Comparison of ENCODE assay signal across 9 cellular contexts in the genomic region with DNA sequence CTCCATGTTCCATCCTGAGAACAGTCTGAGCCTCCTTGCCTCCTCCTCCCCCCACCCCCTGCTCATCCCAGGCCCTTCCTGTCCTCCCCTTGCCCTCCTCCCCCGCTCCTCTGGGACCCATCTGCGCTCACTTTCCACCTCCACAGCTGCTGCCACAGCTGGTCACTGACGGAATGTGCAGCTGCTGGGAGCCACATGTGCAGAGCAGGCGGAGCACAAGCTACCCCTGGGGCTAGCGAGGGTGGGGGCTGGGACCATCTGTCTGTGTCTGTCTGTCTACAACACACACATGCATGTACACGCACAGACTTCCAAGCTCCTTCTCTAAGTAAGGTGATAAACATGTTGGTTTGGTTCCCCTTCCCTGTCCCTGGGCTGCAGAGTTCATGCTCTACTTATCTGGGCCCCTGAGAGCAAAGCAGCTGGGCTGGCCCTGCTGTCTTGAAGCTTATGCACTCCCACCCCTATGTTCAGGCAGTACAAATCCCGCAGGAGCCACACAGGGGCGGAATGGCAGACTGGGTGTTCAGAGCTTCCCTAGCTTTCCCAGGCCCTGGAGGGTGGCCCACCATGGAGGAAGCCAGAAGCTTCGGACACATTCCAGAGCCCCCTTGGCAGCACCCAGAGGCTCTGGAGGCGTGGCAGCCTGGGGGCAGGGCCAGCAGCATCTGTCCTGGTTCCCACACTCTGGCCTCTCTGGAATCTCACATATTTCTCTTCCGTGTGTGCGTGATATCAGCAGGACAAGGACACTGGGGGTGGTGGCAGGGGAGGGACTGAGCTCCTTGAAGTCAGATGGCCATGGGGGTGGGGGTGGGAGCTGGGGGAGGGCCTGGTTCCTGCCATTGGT. TPM values are rescaled to one million over a fixed set of nuclear protein-coding genes. Genes with fewer than 3 reads are reported as not detected.
DNase-seq lines count a peak whose midpoint lies in the region; ATAC-seq and TF ChIP-seq lines count a peak whose summit lies in the region.
"Had no signal": no experiment of that assay in that cellular context is flagged by ENCODE, and none has a peak within 500 bp of the region (broad histone marks: within the 10 kb centered on the region; RNA-seq: fewer than 3 reads in every experiment).

No MANE protein-coding gene starts in this region.

- H3K9me3 Mint-ChIP-seq in activated T-helper 2 cell treated with anti-CD3 and anti-CD28 coated beads, Interferon-gamma antibody, Interleukin-2, Interleukin-4, amounts not matched to agents 10 μg/mL and 5 μg/mL and 100 μg/mL, durations not matched to agents 14 hours and 24 hours and 36 hours: no peaks in the 10 kb centered on the region

- peak; percentile 89 for ATAC-seq in body of pancreas

- intact Hi-C loops in body of pancreas (cut with DNase I): no loop called here
- intact Hi-C loops in activated T-helper 2 cell treated with anti-CD3 and anti-CD28 coated beads, Interferon-gamma antibody, Interleukin-2, Interleukin-4, amounts not matched to agents 10 μg/mL and 5 μg/mL and 100 μg/mL, durations not matched to agents 14 hours and 24 hours and 36 hours (cut with micrococcal nuclease): no loop called here

- peaks cover 4% of the 10 kb centered on the region for H3K27me3 Mint-ChIP-seq in activated T-helper 2 cell treated with anti-CD3 and anti-CD28 coated beads, Interferon-gamma antibody, Interleukin-2, Interleukin-4, amounts not matched to agents 10 μg/mL and 5 μg/mL and 100 μg/mL, durations not matched to agents 14 hours and 24 hours and 36 hours (ENCODE audit: low read depth)

- H3K36me3 ChIP-seq in HEK293 (ENCODE audit: control insufficient read depth in 2 of 2, insufficient read depth in 1 of 2, low read length in 2 of 2): no peaks in the 10 kb centered on the region
- no peaks in the 10 kb centered on the region for H3K36me3 ChIP-seq in body of pancreas (replicated peaks in 1 of 2; ENCODE audit: insufficient read depth in 1 of 2, low read depth in 2 of 2)
- H3K36me3 ChIP-seq in suprapubic skin: no peaks in the 10 kb centered on the region

- 15 to 16% methylated on average over 8 to 12 of the region's 12 CpGs for WGBS in body of pancreas, 2 donors
- 29% methylated on average over 12 of the region's 12 CpGs for WGBS in suprapubic skin

- TF ChIP-seq CTCF in HEK293 (tag by site-specific recombination; IDR thresholded peaks at IDR 0.05) (peak; percentile 14; the same call in 1 of the 2 replicates), body of pancreas (IDR thresholded peaks at IDR 0.05) (peak in 1 of 7 experiments; percentile 8), suprapubic skin (IDR thresholded peaks at IDR 0.05) (no peak)

- H3K4me1 Mint-ChIP-seq in activated T-helper 2 cell treated with anti-CD3 and anti-CD28 coated beads, Interferon-gamma antibody, Interleukin-2, Interleukin-4, amounts not matched to agents 10 μg/mL and 5 μg/mL and 100 μg/mL, durations not matched to agents 14 hours and 24 hours and 36 hours (ENCODE audit: low read depth): peaks cover 2% of the 10 kb centered on the region

- no peak for TF ChIP-seq EP300 in suprapubic skin (IDR thresholded peaks at IDR 0.05)

- H3K27ac Mint-ChIP-seq in activated T-helper 2 cell treated with anti-CD3 and anti-CD28 coated beads, Interferon-gamma antibody, Interleukin-2, Interleukin-4, amounts not matched to agents 10 μg/mL and 5 μg/mL and 100 μg/mL, durations not matched to agents 14 hours and 24 hours and 36 hours: no peak overlapping the region

- H3K27ac ChIP-seq in HEK293 (ENCODE audit: extremely low read depth, low read depth, low read length) (no peak overlapping the region), body of pancreas (peak overlapping the region; percentile 84 to 97 (median 94)), suprapubic skin (peak overlapping the region; percentile 55)

- H3K4me1 ChIP-seq in HEK293 (ENCODE audit: control insufficient read depth, insufficient read depth, low read length): no peaks in the 10 kb centered on the region
- H3K4me1 ChIP-seq in body of pancreas: peaks cover 67% of the 10 kb centered on the region
- peaks cover 16% of the 10 kb centered on the region for H3K4me1 ChIP-seq in suprapubic skin
- H3K4me1 ChIP-seq: parathyroid adenoma had no signal

- no peak overlapping the region for H3K4me3 Mint-ChIP-seq in activated T-helper 2 cell treated with anti-CD3 and anti-CD28 coated beads, Interferon-gamma antibody, Interleukin-2, Interleukin-4, amounts not matched to agents 10 μg/mL and 5 μg/mL and 100 μg/mL, durations not matched to agents 14 hours and 24 hours and 36 hours (ENCODE audit: low read depth)

- CTCF ChIA-PET in HEK293 (lab: Yijun Ruan, JAX): interaction anchor here (0.8 to 15.5 kb wide), 4 partner anchors 9 to 152 kb away, joined by 3 to 350 read pairs (median 24); no protein-coding TSS in a partner anchor

- H3K27me3 ChIP-seq in body of pancreas: no peaks in the 10 kb centered on the region
- H3K27me3 ChIP-seq in suprapubic skin: no peaks in the 10 kb centered on the region

- no peaks in the 10 kb centered on the region for H3K36me3 Mint-ChIP-seq in activated T-helper 2 cell treated with anti-CD3 and anti-CD28 coated beads, Interferon-gamma antibody, Interleukin-2, Interleukin-4, amounts not matched to agents 10 μg/mL and 5 μg/mL and 100 μg/mL, durations not matched to agents 14 hours and 24 hours and 36 hours (ENCODE audit: low read depth)

- POLR2A ChIA-PET in HEK293 (lab: Yijun Ruan, JAX): interaction anchor here (1.0 kb wide), 1 partner anchor 11 kb away, joined by 4 read pairs; no protein-coding TSS in a partner anchor

- no peak overlapping the region for H3K4me3 ChIP-seq in HEK293 (ENCODE audit: low read depth, low read length)
- H3K4me3 ChIP-seq in body of pancreas: no peak overlapping the region
- no peak overlapping the region for H3K4me3 ChIP-seq in suprapubic skin

- DNase-seq in body of pancreas (peak; percentile 92 to 97 (median 95)), islet precursor cell (peak; percentile 93), suprapubic skin (ENCODE audit: low spot score in 2 of 2) (no peak), NCI-H345 treated with DMSO at 0.1 percent for 48 hours (lab: John Stamatoyannopoulos, UW; ENCODE audit: unreplicated experiment) (no peak), dedifferentiated amniotic fluid mesenchymal stem cell (ENCODE audit: extremely low spot score) (no peak), HT-29 (ENCODE audit: low spot score) (no peak)
- DNase-seq in activated T-helper 2 cell treated with anti-CD3 and anti-CD28 coated beads, Interferon-gamma antibody, Interleukin-2, Interleukin-4, amounts not matched to agents 10 μg/mL and 5 μg/mL and 100 μg/mL, durations not matched to agents 14 hours and 24 hours and 36 hours (ENCODE audit: low spot score): no peak

- peak in 2 of 3 donors; percentile 55 to 56 for TF ChIP-seq POLR2A in body of pancreas (IDR thresholded peaks at IDR 0.05)
- TF ChIP-seq POLR2A in suprapubic skin (IDR thresholded peaks at IDR 0.05): no peak

- no peaks in the 10 kb centered on the region for H3K9me3 ChIP-seq in HEK293 (ENCODE audit: control insufficient read depth, insufficient read depth, low read depth, low read length)
- no peaks in the 10 kb centered on the region for H3K9me3 ChIP-seq in body of pancreas
- H3K9me3 ChIP-seq in suprapubic skin: no peaks in the 10 kb centered on the region

TF ChIP-seq in HEK293, 187 proteins besides CTCF, POLR2A, EP300 and RAD21:
- TF ChIP-seq, protein P1, sequence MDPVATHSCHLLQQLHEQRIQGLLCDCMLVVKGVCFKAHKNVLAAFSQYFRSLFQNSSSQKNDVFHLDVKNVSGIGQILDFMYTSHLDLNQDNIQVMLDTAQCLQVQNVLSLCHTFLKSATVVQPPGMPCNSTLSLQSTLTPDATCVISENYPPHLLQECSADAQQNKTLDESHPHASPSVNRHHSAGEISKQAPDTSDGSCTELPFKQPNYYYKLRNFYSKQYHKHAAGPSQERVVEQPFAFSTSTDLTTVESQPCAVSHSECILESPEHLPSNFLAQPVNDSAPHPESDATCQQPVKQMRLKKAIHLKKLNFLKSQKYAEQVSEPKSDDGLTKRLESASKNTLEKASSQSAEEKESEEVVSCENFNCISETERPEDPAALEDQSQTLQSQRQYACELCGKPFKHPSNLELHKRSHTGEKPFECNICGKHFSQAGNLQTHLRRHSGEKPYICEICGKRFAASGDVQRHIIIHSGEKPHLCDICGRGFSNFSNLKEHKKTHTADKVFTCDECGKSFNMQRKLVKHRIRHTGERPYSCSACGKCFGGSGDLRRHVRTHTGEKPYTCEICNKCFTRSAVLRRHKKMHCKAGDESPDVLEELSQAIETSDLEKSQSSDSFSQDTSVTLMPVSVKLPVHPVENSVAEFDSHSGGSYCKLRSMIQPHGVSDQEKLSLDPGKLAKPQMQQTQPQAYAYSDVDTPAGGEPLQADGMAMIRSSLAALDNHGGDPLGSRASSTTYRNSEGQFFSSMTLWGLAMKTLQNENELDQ (tag by site-specific recombination; IDR thresholded peaks at IDR 0.05; ENCODE audit: low read depth): no peak
- TF ChIP-seq ZFHX2 (tag by site-specific recombination; conservative IDR thresholded peaks at IDR 0.05) (0 out of 2 replicates have a peak, but pooled peaks have one; percentile 32), ZIC2 (tag by site-specific recombination; IDR thresholded peaks at IDR 0.05) (0 out of 2 replicates have a peak, but pooled peaks have one; percentile 6), EGR2 (tag by site-specific recombination; IDR thresholded peaks at IDR 0.05; ENCODE audit: low read depth) (peak; percentile 69; the same call in 1 of the 2 replicates), KLF10 (tag by site-specific recombination; IDR thresholded peaks at IDR 0.05) (no peak)

RNA-seq across cellular contexts. Expression of gene HEYL, which starts 7.0 kb away (rescaled TPM):
- total RNA-seq in body of pancreas (10 to 100 TPM; 33.6 to 33.7 TPM), suprapubic skin (1 to 10 TPM; 1.3 to 3.0 (median 1.8) TPM)
- 0.05 and 0.16 TPM in 2 replicates for total RNA-seq in HT-29 (2014; rRNA removed; shearing (Covaris generic))
- 0.73 and 0.74 TPM in 2 replicates for total RNA-seq in activated T-helper 2 cell treated with anti-CD3 and anti-CD28 coated beads, Interferon-gamma antibody, Interleukin-2, Interleukin-4, amounts not matched to agents 10 μg/mL and 5 μg/mL and 100 μg/mL, durations not matched to agents 14 hours and 24 hours and 36 hours

RNA-seq across cellular contexts. Expression of gene NT5C1A, which starts 25.4 kb away (rescaled TPM):
- 1 to 10 TPM; 2.3 to 3.1 TPM for total RNA-seq in body of pancreas
- not detected for total RNA-seq in suprapubic skin
- not detected in 2 replicates for total RNA-seq in HT-29 (2014; rRNA removed; shearing (Covaris generic))
- total RNA-seq in activated T-helper 2 cell treated with anti-CD3 and anti-CD28 coated beads, Interferon-gamma antibody, Interleukin-2, Interleukin-4, amounts not matched to agents 10 μg/mL and 5 μg/mL and 100 μg/mL, durations not matched to agents 14 hours and 24 hours and 36 hours: 0.74 and 1.2 TPM in 2 replicates

RNA-seq across cellular contexts. Expression of gene HPCAL4, which starts 44.8 kb away (rescaled TPM):
- total RNA-seq in body of pancreas (1 to 10 TPM in 1 of 2 donors, under 1 TPM in 1; 0.66 to 9.1 TPM), suprapubic skin (under 1 TPM in 1 of 4 donors, not detected in 3; 0.55 TPM)
- total RNA-seq in HT-29 (2014; rRNA removed; shearing (Covaris generic)): not detected in 2 replicates
- 0.39 and 0.48 TPM in 2 replicates for total RNA-seq in activated T-helper 2 cell treated with anti-CD3 and anti-CD28 coated beads, Interferon-gamma antibody, Interleukin-2, Interleukin-4, amounts not matched to agents 10 μg/mL and 5 μg/mL and 100 μg/mL, durations not matched to agents 14 hours and 24 hours and 36 hours

Comparison
In these comparisons a context has a peak if more than half of its experiments do, and no peak if none do; other contexts are left out.
1. DNase-seq: peak in body of pancreas (4 of 4) and islet precursor cell (single experiment); none in suprapubic skin (0 of 2), NCI-H345 treated with DMSO at 0.1 percent for 48 hours (single experiment), dedifferentiated amniotic fluid mesenchymal stem cell (single experiment), HT-29 (single experiment) and activated T-helper 2 cell treated with anti-CD3 and anti-CD28 coated beads, Interferon-gamma antibody, Interleukin-2, Interleukin-4, amounts not matched to agents 10 μg/mL and 5 μg/mL and 100 μg/mL, durations not matched to agents 14 hours and 24 hours and 36 hours (single experiment).
2. POLR2A ChIP-seq: peak in body of pancreas (2 of 3); none in suprapubic skin (0 of 2).
3. RNA of gene HEYL, which starts 7.0 kb away (total RNA-seq): 33.6 to 33.7 TPM in body of pancreas; 1.3 to 3.0 TPM in suprapubic skin, 0.73 to 0.74 TPM in activated T-helper 2 cell treated with anti-CD3 and anti-CD28 coated beads, Interferon-gamma antibody, Interleukin-2, Interleukin-4, amounts not matched to agents 10 μg/mL and 5 μg/mL and 100 μg/mL, durations not matched to agents 14 hours and 24 hours and 36 hours and 0.05 to 0.16 TPM in HT-29; every median in the first group is over 4 times any median in the second.